In the genomic region with DNA sequence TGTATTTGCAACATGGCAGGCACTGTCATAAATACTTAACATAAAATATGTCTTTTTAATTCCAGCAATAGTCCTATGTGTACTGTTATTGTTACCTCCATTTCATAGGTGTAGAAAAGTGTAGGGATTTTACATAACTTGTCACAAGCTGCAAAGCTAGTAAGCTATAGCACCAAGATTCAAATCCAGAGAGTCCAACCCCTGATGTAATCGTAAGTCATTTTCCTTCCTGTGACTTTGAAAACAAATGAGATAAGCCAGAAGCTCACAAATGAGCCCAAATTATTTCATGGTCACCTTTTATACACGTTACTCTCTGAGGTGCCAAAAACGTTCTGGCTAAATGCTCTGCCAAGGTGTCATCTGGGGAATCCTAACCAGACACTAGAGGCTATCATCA, we compare ENCODE assay signal across 26 cellular contexts. TPM values are rescaled to one million over a fixed set of nuclear protein-coding genes. Genes with fewer than 3 reads are reported as not detected.
"Had no signal": no experiment of that assay in that cellular context is flagged by ENCODE, and none has a peak within 500 bp of the region (broad histone marks: within the 10 kb centered on the region; RNA-seq: fewer than 3 reads in every experiment).

No MANE protein-coding gene starts in this region.

- H3K27ac Mint-ChIP-seq: activated CD8-positive, alpha-beta T cell treated with anti-CD3 and anti-CD28 coated beads for 36 hours; activated naive CD4-positive, alpha-beta T cell treated with anti-CD3 and anti-CD28 coated beads, Interleukin-2, amount 10 ng/mL, durations not matched to agents 7 days and 5 days had no signal

- H3K4me3 Mint-ChIP-seq: activated CD8-positive, alpha-beta T cell treated with anti-CD3 and anti-CD28 coated beads for 36 hours; activated naive CD4-positive, alpha-beta T cell treated with anti-CD3 and anti-CD28 coated beads, Interleukin-2, amount 10 ng/mL, durations not matched to agents 7 days and 5 days had no signal

- H3K9me3 Mint-ChIP-seq: activated CD8-positive, alpha-beta T cell treated with anti-CD3 and anti-CD28 coated beads for 36 hours; activated naive CD4-positive, alpha-beta T cell treated with anti-CD3 and anti-CD28 coated beads, Interleukin-2, amount 10 ng/mL, durations not matched to agents 7 days and 5 days had no signal

- H3K27me3 ChIP-seq: breast epithelium, SJCRH30 had no signal

- H3K4me2 ChIP-seq: SK-N-SH had no signal

- H3K27me3 Mint-ChIP-seq: activated CD8-positive, alpha-beta T cell treated with anti-CD3 and anti-CD28 coated beads for 36 hours; activated naive CD4-positive, alpha-beta T cell treated with anti-CD3 and anti-CD28 coated beads, Interleukin-2, amount 10 ng/mL, durations not matched to agents 7 days and 5 days had no signal

- H3K27ac ChIP-seq: breast epithelium, SJCRH30 had no signal

- H3K9me3 ChIP-seq: breast epithelium, SJCRH30, SK-N-SH had no signal

- DNase-seq: activated CD4-positive, alpha-beta T cell treated with anti-CD3 and anti-CD28 coated beads for 4 hours; activated CD4-positive, CD25-positive, alpha-beta regulatory T cell; activated CD8-positive, alpha-beta memory T cell treated with anti-CD3 and anti-CD28 coated beads, Interleukin-2, amount 50 U/mL, for 48 hours; activated CD8-positive, alpha-beta T cell treated with anti-CD3 and anti-CD28 coated beads for 36 hours; activated gamma-delta T cell treated with Interleukin-2 at 50 U/mL for 16 hours; activated naive CD4-positive, alpha-beta T cell treated with anti-CD3 and anti-CD28 coated beads, Interleukin-2, amount 10 ng/mL, durations not matched to agents 7 days and 5 days; activated T-cell treated with anti-CD3 and anti-CD28 coated beads, Interleukin-2, amount 50 U/mL, for 1 hour; aorta; caudate nucleus; Karpas-422; MM.1S; NCI-H1105; NCI-H1436; NCI-H187; NCI-H2081; NCI-H2227 treated with DMSO at 0.1 percent for 48 hours; NCI-H446 treated with DMSO at 0.1 percent for 48 hours; NCI-H524 treated with DMSO at 0.1 percent for 48 hours; NCI-H748 treated with DMSO at 0.1 percent for 48 hours; RPMI8226; SJCRH30; SK-N-SH had no signal

- H3K36me3 ChIP-seq: breast epithelium, SJCRH30 had no signal

- H3K4me1 ChIP-seq: breast epithelium, SJCRH30 had no signal

- H3K4me3 ChIP-seq: breast epithelium, SJCRH30 had no signal

- H3K9ac ChIP-seq: SK-N-SH had no signal

- ATAC-seq: activated CD8-positive, alpha-beta T cell treated with anti-CD3 and anti-CD28 coated beads for 36 hours; Panc1; Right ventricle myocardium inferior had no signal

RNA-seq across cellular contexts. Expression of a gene that starts 23.8 kb away (rescaled TPM):
- total RNA-seq: OCI-LY7 had no signal
